In the genomic region with DNA sequence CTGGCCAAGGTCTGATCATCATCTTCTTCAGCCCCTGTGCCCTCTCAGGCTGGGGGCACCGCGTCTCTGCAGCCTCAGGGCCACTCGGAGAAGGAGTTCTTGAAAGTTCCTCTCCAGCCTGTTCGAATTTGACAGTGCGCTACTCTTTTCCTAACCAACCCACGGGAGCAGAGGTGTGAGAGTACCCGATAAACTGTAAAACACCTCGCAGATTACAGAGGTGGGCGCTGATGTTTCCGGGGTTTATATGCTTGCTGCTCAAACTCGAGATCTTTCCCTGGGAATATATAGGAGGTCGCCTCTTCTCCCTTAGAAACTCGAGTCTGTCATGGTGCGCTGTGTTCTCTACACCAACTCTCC, we compare ENCODE assay signal across 8 cellular contexts. TPM values are rescaled to one million over a fixed set of nuclear protein-coding genes. Genes with fewer than 3 reads are reported as not detected.
A peak's percentile ranks its signal among the peaks of the same experiment; 100 is the strongest.
DNase-seq lines count a peak whose midpoint lies in the region; ATAC-seq and TF ChIP-seq lines count a peak whose summit lies in the region.

No MANE protein-coding gene starts in this region.

- H3K4me3 ChIP-seq in astrocyte of the spinal cord (ENCODE audit: low read depth, low read length): peak overlapping the region; percentile 86

- TF ChIP-seq POLR2A in GM18505 (IDR thresholded peaks at IDR 0.05; ENCODE audit: borderline replicate concordance, extremely low read depth, insufficient read depth, insufficient read length): no peak

- peak overlapping the region; percentile 72 for H3K27ac ChIP-seq in temporal lobe (ENCODE audit: low read depth, low read length)

- in situ Hi-C loops in astrocyte of the spinal cord (cut with HindIII; ENCODE audit: low sequenced_read_pairs): no loop called here

- DNase-seq in NCI-H1092 treated with DMSO at 0.1 percent for 48 hours (lab: John Stamatoyannopoulos, UW) (peak; percentile 25), NCI-H1092 (lab: John Stamatoyannopoulos, UW) (no peak), astrocyte of the spinal cord (ENCODE audit: low read depth, low spot score) (no peak), kidney glomerular epithelial cell (lab: John Stamatoyannopoulos, UW) (peak; percentile 59), retina (no peak)

- ATAC-seq in HG03354 (IDR thresholded peaks at IDR 0.05; ENCODE audit: poor library complexity, severe bottlenecking, unreplicated experiment): peak; percentile 31
- no peak for ATAC-seq in GM18505 (IDR thresholded peaks at IDR 0.05; ENCODE audit: unreplicated experiment)

- no peak for TF ChIP-seq CTCF in astrocyte of the spinal cord (IDR thresholded peaks at IDR 0.05; ENCODE audit: low read depth, low read length)

RNA-seq across cellular contexts. Expression of a gene that starts 0.5 kb away (rescaled TPM):
- total RNA-seq in temporal lobe: 31.2 TPM

RNA-seq across cellular contexts. Expression of a gene that starts 57.2 kb away (rescaled TPM):
- total RNA-seq in temporal lobe: 870 TPM

RNA-seq across cellular contexts. Expression of a gene that starts 58.0 kb away (rescaled TPM):
- total RNA-seq in temporal lobe: 0.98 TPM

Comparison
In these comparisons a context has a peak if more than half of its experiments do, and no peak if none do; other contexts are left out.
1. DNase-seq: peak in NCI-H1092 treated with DMSO at 0.1 percent for 48 hours (single experiment) and kidney glomerular epithelial cell (single experiment); none in NCI-H1092 (single experiment), astrocyte of the spinal cord (single experiment) and retina (single experiment).